Comparison of ENCODE assay signal across 1 cellular context in the genomic region with DNA sequence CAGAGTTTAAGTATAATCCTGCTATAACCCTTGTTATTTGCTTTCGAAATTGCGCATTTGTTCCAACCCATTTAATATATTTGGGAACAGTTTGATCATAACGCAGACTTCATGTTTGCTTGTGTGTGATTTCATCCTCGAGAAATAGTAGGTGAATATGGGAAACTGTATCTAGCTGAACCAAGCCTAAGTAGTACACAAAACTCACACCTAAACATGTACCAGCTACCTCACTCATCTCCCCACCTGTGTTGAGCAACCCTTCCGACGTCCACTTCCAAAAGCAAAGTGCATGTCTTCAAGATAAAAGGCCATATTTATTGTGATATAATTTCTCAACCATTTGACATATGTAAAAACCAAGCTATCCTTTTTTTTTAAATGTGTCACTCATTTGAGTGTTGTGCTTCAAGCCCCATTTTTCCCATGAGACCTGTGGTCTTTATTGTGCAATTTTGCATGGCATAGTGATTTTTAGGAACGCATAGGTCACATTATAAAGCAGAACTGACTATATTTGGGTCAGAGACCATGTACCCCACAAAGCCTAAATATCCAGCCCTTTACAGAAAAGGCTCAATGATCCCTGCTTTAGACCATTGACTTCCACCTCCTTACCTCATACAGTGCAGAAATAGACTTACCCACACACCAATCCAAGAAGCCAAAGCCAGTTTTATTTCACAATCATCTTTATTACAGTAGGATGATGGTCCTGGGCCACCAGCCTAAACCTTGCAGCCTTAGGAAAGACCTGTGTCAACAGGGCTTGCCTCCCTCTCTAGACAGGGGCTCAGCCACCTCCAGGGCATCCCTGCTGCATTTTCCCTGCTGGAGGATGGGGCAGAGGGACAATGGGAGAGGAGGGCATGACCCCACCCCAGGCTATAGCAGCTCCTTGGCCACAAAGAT.
TF ChIP-seq lines count a peak whose summit lies in the region.

No MANE protein-coding gene starts in this region.

TF ChIP-seq in GM23338, 12 proteins besides CTCF, POLR2A, EP300 and RAD21:
- TF ChIP-seq CREB1 (CRISPR knock-in tag; IDR thresholded peaks at IDR 0.05; ENCODE audit: low read depth): no peak
- TF ChIP-seq JUNB (IDR thresholded peaks at IDR 0.05; ENCODE audit: unreplicated experiment): no peak
- TF ChIP-seq, protein P1, sequence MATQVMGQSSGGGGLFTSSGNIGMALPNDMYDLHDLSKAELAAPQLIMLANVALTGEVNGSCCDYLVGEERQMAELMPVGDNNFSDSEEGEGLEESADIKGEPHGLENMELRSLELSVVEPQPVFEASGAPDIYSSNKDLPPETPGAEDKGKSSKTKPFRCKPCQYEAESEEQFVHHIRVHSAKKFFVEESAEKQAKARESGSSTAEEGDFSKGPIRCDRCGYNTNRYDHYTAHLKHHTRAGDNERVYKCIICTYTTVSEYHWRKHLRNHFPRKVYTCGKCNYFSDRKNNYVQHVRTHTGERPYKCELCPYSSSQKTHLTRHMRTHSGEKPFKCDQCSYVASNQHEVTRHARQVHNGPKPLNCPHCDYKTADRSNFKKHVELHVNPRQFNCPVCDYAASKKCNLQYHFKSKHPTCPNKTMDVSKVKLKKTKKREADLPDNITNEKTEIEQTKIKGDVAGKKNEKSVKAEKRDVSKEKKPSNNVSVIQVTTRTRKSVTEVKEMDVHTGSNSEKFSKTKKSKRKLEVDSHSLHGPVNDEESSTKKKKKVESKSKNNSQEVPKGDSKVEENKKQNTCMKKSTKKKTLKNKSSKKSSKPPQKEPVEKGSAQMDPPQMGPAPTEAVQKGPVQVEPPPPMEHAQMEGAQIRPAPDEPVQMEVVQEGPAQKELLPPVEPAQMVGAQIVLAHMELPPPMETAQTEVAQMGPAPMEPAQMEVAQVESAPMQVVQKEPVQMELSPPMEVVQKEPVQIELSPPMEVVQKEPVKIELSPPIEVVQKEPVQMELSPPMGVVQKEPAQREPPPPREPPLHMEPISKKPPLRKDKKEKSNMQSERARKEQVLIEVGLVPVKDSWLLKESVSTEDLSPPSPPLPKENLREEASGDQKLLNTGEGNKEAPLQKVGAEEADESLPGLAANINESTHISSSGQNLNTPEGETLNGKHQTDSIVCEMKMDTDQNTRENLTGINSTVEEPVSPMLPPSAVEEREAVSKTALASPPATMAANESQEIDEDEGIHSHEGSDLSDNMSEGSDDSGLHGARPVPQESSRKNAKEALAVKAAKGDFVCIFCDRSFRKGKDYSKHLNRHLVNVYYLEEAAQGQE (IDR thresholded peaks at IDR 0.05; ENCODE audit: unreplicated experiment): no peak
- TF ChIP-seq ZNF331 (CRISPR knock-in tag; IDR thresholded peaks at IDR 0.05; ENCODE audit: low read depth): no peak
- TF ChIP-seq, protein P2, sequence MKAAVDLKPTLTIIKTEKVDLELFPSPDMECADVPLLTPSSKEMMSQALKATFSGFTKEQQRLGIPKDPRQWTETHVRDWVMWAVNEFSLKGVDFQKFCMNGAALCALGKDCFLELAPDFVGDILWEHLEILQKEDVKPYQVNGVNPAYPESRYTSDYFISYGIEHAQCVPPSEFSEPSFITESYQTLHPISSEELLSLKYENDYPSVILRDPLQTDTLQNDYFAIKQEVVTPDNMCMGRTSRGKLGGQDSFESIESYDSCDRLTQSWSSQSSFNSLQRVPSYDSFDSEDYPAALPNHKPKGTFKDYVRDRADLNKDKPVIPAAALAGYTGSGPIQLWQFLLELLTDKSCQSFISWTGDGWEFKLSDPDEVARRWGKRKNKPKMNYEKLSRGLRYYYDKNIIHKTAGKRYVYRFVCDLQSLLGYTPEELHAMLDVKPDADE (IDR thresholded peaks at IDR 0.05): no peak
- TF ChIP-seq EZH2 (IDR thresholded peaks at IDR 0.05; ENCODE audit: low read depth, unreplicated experiment): no peak
- TF ChIP-seq STAT1 (IDR thresholded peaks at IDR 0.05; ENCODE audit: unreplicated experiment): no peak
- TF ChIP-seq, protein P3, sequence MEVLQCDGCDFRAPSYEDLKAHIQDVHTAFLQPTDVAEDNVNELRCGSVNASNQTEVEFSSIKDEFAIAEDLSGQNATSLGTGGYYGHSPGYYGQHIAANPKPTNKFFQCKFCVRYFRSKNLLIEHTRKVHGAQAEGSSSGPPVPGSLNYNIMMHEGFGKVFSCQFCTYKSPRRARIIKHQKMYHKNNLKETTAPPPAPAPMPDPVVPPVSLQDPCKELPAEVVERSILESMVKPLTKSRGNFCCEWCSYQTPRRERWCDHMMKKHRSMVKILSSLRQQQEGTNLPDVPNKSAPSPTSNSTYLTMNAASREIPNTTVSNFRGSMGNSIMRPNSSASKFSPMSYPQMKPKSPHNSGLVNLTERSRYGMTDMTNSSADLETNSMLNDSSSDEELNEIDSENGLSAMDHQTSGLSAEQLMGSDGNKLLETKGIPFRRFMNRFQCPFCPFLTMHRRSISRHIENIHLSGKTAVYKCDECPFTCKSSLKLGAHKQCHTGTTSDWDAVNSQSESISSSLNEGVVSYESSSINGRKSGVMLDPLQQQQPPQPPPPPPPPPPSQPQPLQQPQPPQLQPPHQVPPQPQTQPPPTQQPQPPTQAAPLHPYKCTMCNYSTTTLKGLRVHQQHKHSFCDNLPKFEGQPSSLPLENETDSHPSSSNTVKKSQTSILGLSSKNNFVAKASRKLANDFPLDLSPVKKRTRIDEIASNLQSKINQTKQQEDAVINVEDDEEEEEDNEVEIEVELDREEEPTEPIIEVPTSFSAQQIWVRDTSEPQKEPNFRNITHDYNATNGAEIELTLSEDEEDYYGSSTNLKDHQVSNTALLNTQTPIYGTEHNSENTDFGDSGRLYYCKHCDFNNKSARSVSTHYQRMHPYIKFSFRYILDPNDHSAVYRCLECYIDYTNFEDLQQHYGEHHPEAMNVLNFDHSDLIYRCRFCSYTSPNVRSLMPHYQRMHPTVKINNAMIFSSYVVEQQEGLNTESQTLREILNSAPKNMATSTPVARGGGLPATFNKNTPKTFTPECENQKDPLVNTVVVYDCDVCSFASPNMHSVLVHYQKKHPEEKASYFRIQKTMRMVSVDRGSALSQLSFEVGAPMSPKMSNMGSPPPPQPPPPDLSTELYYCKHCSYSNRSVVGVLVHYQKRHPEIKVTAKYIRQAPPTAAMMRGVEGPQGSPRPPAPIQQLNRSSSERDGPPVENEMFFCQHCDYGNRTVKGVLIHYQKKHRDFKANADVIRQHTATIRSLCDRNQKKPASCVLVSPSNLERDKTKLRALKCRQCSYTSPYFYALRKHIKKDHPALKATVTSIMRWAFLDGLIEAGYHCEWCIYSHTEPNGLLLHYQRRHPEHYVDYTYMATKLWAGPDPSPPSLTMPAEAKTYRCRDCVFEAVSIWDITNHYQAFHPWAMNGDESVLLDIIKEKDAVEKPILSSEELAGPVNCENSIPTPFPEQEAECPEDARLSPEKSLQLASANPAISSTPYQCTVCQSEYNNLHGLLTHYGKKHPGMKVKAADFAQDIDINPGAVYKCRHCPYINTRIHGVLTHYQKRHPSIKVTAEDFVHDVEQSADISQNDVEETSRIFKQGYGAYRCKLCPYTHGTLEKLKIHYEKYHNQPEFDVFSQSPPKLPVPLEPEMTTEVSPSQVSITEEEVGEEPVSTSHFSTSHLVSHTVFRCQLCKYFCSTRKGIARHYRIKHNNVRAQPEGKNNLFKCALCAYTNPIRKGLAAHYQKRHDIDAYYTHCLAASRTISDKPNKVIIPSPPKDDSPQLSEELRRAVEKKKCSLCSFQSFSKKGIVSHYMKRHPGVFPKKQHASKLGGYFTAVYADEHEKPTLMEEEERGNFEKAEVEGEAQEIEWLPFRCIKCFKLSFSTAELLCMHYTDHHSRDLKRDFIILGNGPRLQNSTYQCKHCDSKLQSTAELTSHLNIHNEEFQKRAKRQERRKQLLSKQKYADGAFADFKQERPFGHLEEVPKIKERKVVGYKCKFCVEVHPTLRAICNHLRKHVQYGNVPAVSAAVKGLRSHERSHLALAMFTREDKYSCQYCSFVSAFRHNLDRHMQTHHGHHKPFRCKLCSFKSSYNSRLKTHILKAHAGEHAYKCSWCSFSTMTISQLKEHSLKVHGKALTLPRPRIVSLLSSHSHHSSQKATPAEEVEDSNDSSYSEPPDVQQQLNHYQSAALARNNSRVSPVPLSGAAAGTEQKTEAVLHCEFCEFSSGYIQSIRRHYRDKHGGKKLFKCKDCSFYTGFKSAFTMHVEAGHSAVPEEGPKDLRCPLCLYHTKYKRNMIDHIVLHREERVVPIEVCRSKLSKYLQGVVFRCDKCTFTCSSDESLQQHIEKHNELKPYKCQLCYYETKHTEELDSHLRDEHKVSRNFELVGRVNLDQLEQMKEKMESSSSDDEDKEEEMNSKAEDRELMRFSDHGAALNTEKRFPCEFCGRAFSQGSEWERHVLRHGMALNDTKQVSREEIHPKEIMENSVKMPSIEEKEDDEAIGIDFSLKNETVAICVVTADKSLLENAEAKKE (CRISPR knock-in tag; IDR thresholded peaks at IDR 0.05): no peak
- no peak for TF ChIP-seq ZNF114 (CRISPR knock-in tag; IDR thresholded peaks at IDR 0.05)
- TF ChIP-seq POLR2AphosphoS5 (IDR thresholded peaks at IDR 0.05; ENCODE audit: low read depth): no peak
- TF ChIP-seq EZH2phosphoT487 (IDR thresholded peaks at IDR 0.05; ENCODE audit: unreplicated experiment): no peak
- no peak for TF ChIP-seq NANOG (IDR thresholded peaks at IDR 0.05; ENCODE audit: borderline replicate concordance)
